10 cellular contexts compared by ENCODE assay signal in the genomic region with DNA sequence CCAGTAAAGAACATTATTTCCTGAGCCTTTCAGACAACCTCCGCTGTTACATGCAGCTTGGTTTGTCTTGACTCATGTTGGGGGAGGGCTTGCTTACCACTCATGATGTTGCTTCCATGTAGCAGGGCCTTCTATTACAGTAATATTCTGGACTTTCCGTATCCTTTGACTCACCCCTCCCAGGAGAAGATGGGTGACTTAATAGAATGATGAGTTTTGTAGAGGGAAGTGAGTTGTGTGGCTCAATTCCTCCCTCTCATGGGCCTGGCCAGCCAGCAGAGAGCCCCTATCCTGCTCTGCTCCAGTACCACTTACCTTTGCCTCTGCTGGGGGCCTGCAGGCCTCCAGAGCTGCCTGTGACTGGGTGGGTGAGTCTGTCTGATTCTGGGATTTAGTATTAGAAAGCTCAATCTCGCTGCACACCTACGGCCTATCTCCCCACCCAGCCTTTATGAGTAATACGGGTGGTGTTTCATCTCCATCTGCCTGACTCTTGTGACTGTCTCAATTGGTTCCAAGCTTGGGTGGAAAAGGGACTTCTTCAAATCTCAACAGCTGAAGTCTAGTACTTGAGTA. TPM values are rescaled to one million over a fixed set of nuclear protein-coding genes. Genes with fewer than 3 reads are reported as not detected.
A peak's percentile ranks its signal among the peaks of the same experiment; 100 is the strongest.
DNase-seq lines count a peak whose midpoint lies in the region; ATAC-seq and TF ChIP-seq lines count a peak whose summit lies in the region.
"Had no signal": no experiment of that assay in that cellular context is flagged by ENCODE, and none has a peak within 500 bp of the region (broad histone marks: within the 10 kb centered on the region; RNA-seq: fewer than 3 reads in every experiment).

No MANE protein-coding gene starts in this region.

- H3K4me1 Mint-ChIP-seq in activated T-cell treated with anti-CD3 and anti-CD28 coated beads, Interleukin-2, amount 50 U/mL, for 72 hours (ENCODE audit: low read depth), result peaks cover 51% of the 10 kb centered on the region
- H3K4me1 Mint-ChIP-seq in stimulated activated memory B cell treated with anti-CD40 and anti-IgM and Interleukin-4, amounts not matched to agents 10 μg/mL and 1 μg/mL and 100 μg/mL, for 72 hours, result peaks cover 13% of the 10 kb centered on the region
- peaks cover 12 to 27% of the 10 kb centered on the region in 2 experiments for H3K4me1 Mint-ChIP-seq in H9

- no peak for TF ChIP-seq POLR2A in Peyer's patch (IDR thresholded peaks at IDR 0.05)

- peak; percentile 94 for ATAC-seq in activated T-cell treated with anti-CD3 and anti-CD28 coated beads, Interleukin-2, amount 50 U/mL, for 72 hours (replicated peaks in 1 of 2)
- ATAC-seq in stimulated activated memory B cell treated with anti-CD40 and anti-IgM and Interleukin-4, amounts not matched to agents 10 μg/mL and 1 μg/mL and 100 μg/mL, for 72 hours, result peak; percentile 14
- no peak for ATAC-seq in HG02870 (IDR thresholded peaks at IDR 0.05; ENCODE audit: unreplicated experiment)
- ATAC-seq: GM12878 had no signal

- H4K20me1 ChIP-seq in H9 (ENCODE audit: control insufficient read depth, insufficient read depth, insufficient read length), result no peaks in the 10 kb centered on the region

- H3K4me1 ChIP-seq in H9 (ENCODE audit: insufficient read depth, low read length) (no peaks in the 10 kb centered on the region), Peyer's patch (peaks cover 0 to 16% (median 0%) of the 10 kb centered on the region in 4 donors)

- no peak overlapping the region for H2BK20ac ChIP-seq in H9 (ENCODE audit: low read depth, low read length, poor library complexity, severe bottlenecking)

- H3K27me3 ChIP-seq in H9 (ENCODE audit: insufficient read depth, low read length) (no peaks in the 10 kb centered on the region), Peyer's patch (no peaks in the 10 kb centered on the region)
- H3K27me3 ChIP-seq: SJCRH30 had no signal

- no peak overlapping the region for H3K18ac ChIP-seq in H9 (ENCODE audit: insufficient read length, low read depth, low read length)

- no peak overlapping the region for H2BK15ac ChIP-seq in H9 (ENCODE audit: low read depth, low read length)

- H2BK5ac ChIP-seq in H9 (ENCODE audit: insufficient read length, low read length), result no peak overlapping the region

- H3K9me3 Mint-ChIP-seq in activated T-cell treated with anti-CD3 and anti-CD28 coated beads, Interleukin-2, amount 50 U/mL, for 72 hours, result no peaks in the 10 kb centered on the region
- no peaks in the 10 kb centered on the region for H3K9me3 Mint-ChIP-seq in stimulated activated memory B cell treated with anti-CD40 and anti-IgM and Interleukin-4, amounts not matched to agents 10 μg/mL and 1 μg/mL and 100 μg/mL, for 72 hours
- no peaks in the 10 kb centered on the region for H3K9me3 Mint-ChIP-seq in H9

- H3K4me3 Mint-ChIP-seq in activated T-cell treated with anti-CD3 and anti-CD28 coated beads, Interleukin-2, amount 50 U/mL, for 72 hours, result peak overlapping the region; percentile 13 to 43
- H3K4me3 Mint-ChIP-seq in stimulated activated memory B cell treated with anti-CD40 and anti-IgM and Interleukin-4, amounts not matched to agents 10 μg/mL and 1 μg/mL and 100 μg/mL, for 72 hours, result no peak overlapping the region
- no peak overlapping the region for H3K4me3 Mint-ChIP-seq in H9

- no peaks in the 10 kb centered on the region for H3K79me2 ChIP-seq in H9 (ENCODE audit: insufficient read depth, low read length)

- H3K36me3 Mint-ChIP-seq in activated T-cell treated with anti-CD3 and anti-CD28 coated beads, Interleukin-2, amount 50 U/mL, for 72 hours (ENCODE audit: insufficient read depth in 2 of 2), result no peaks in the 10 kb centered on the region
- H3K36me3 Mint-ChIP-seq in stimulated activated memory B cell treated with anti-CD40 and anti-IgM and Interleukin-4, amounts not matched to agents 10 μg/mL and 1 μg/mL and 100 μg/mL, for 72 hours, result no peaks in the 10 kb centered on the region
- H3K36me3 Mint-ChIP-seq in H9 (ENCODE audit: insufficient read depth in 1 of 3, low read depth in 3 of 3), result peaks cover 0 to 2% (median 0%) of the 10 kb centered on the region in 3 experiments; a peak in 1 of 7 replicates

- H3T11ph ChIP-seq in H9 (ENCODE audit: low read length), result no peak overlapping the region

- H3K36me3 ChIP-seq in Peyer's patch, result no peaks in the 10 kb centered on the region
- H3K36me3 ChIP-seq: HAP-1, SJCRH30 had no signal

- H3K9me3 ChIP-seq in H9 (ENCODE audit: control insufficient read depth, low read depth, low read length), result no peaks in the 10 kb centered on the region
- no peaks in the 10 kb centered on the region for H3K9me3 ChIP-seq in Peyer's patch
- H3K9me3 ChIP-seq: HAP-1, SJCRH30 had no signal

- H3K27me3 Mint-ChIP-seq in activated T-cell treated with anti-CD3 and anti-CD28 coated beads, Interleukin-2, amount 50 U/mL, for 72 hours (ENCODE audit: low read depth), result no peaks in the 10 kb centered on the region
- peaks cover 11% of the 10 kb centered on the region for H3K27me3 Mint-ChIP-seq in stimulated activated memory B cell treated with anti-CD40 and anti-IgM and Interleukin-4, amounts not matched to agents 10 μg/mL and 1 μg/mL and 100 μg/mL, for 72 hours
- no peaks in the 10 kb centered on the region; the same call in 1 of the 2 replicates for H3K27me3 Mint-ChIP-seq in H9 (ENCODE audit: low read depth)

- no peak for TF ChIP-seq CTCF in H9 (conservative IDR thresholded peaks at IDR 0.05)
- no peak for TF ChIP-seq CTCF in Peyer's patch (IDR thresholded peaks at IDR 0.05)

- no peak overlapping the region for H3K4me3 ChIP-seq in Peyer's patch
- H3K4me3 ChIP-seq: GM12878, HAP-1, SJCRH30 had no signal

- peak overlapping the region; percentile 25 for H3K27ac Mint-ChIP-seq in activated T-cell treated with anti-CD3 and anti-CD28 coated beads, Interleukin-2, amount 50 U/mL, for 72 hours
- H3K27ac Mint-ChIP-seq in stimulated activated memory B cell treated with anti-CD40 and anti-IgM and Interleukin-4, amounts not matched to agents 10 μg/mL and 1 μg/mL and 100 μg/mL, for 72 hours, result no peak overlapping the region
- peak overlapping the region in 1 of 3 experiments; percentile 32; a peak in 1 of 7 replicates for H3K27ac Mint-ChIP-seq in H9

- H3K23ac ChIP-seq in H9 (ENCODE audit: insufficient read length, low read depth, low read length), result no peak overlapping the region

- H4K91ac ChIP-seq in H9 (ENCODE audit: insufficient read length, low read depth, low read length), result no peak overlapping the region

- H3K4me2 ChIP-seq in H9 (ENCODE audit: insufficient read depth, insufficient read length, low read length), result no peak overlapping the region

- no peak overlapping the region for H2AK5ac ChIP-seq in H9 (ENCODE audit: insufficient read length, low read length)

- no peak overlapping the region for H3K56ac ChIP-seq in H9 (ENCODE audit: insufficient read length, low read depth, low read length)

- H3K9ac ChIP-seq in H9 (ENCODE audit: extremely low read depth, insufficient read length, low read length), result no peak overlapping the region

- no peak overlapping the region for H3K27ac ChIP-seq in H9 (ENCODE audit: insufficient read length, low read depth, low read length)
- H3K27ac ChIP-seq in Peyer's patch, result no peak overlapping the region
- H3K27ac ChIP-seq: SJCRH30 had no signal

- H3K4ac ChIP-seq in H9 (ENCODE audit: low read depth, low read length), result no peak overlapping the region

- no peak overlapping the region for H2BK120ac ChIP-seq in H9 (ENCODE audit: low read depth, low read length, poor library complexity, severe bottlenecking)

- no peak overlapping the region for H4K5ac ChIP-seq in H9 (ENCODE audit: insufficient read length, low read depth, low read length)

- no peak overlapping the region for H2BK12ac ChIP-seq in H9 (ENCODE audit: insufficient read length, low read depth, low read length)

- DNase-seq in LHCN-M2 (ENCODE audit: low read depth) (peak; percentile 88), iris pigment epithelial cell (ENCODE audit: low read depth) (peak; percentile 94), H9 (no peak), Peyer's patch (no peak)
- peak; percentile 42 to 45 for DNase-seq in activated T-cell treated with anti-CD3 and anti-CD28 coated beads, Interleukin-2, amount 50 U/mL, for 72 hours
- DNase-seq: SJCRH30 had no signal

- H2AFZ ChIP-seq in H9 (ENCODE audit: low read length), result no peak overlapping the region

- no CpG with 5 or more reads among the region's 5 CpGs for WGBS in H9 (ENCODE audit: extremely low coverage, insufficient read length, low lambda C conversion rate)

- H4K8ac ChIP-seq in H9 (replicated peaks; ENCODE audit: insufficient read length, low read depth, low read length), result no peak overlapping the region

- no peaks in the 10 kb centered on the region for H3K79me1 ChIP-seq in H9 (ENCODE audit: insufficient read depth, low read depth, low read length, poor library complexity, severe bottlenecking)

- H3K14ac ChIP-seq in H9 (ENCODE audit: insufficient read depth, low read length), result no peak overlapping the region

- no peaks in the 10 kb centered on the region for H3K23me2 ChIP-seq in H9 (ENCODE audit: insufficient read length, low read depth, low read length, poor library complexity, severe bottlenecking)

RNA-seq across cellular contexts. Expression of gene KLF9, which starts 52.6 kb away (rescaled TPM):
- total RNA-seq in LHCN-M2 (2014; rRNA removed) (23.5 and 36.5 TPM in 2 replicates), H9 (2021) (0.18 and 0.26 TPM in 2 replicates), Peyer's patch (100 to 1,000 TPM in 1 of 4 donors, 10 to 100 TPM in 3; 40.6 to 124 (median 55.4) TPM)
- polyA plus RNA-seq in LHCN-M2 (2012), result 4.8 TPM
- total RNA-seq in activated T-cell treated with anti-CD3 and anti-CD28 coated beads, Interleukin-2, amount 50 U/mL, for 72 hours, result 10 to 100 TPM; 27.5 to 35.4 TPM

Comparison
In these comparisons a context has a peak if more than half of its experiments do, and no peak if none do; other contexts are left out.
1. DNase-seq: peak in LHCN-M2 (single experiment), activated T-cell treated with anti-CD3 and anti-CD28 coated beads, Interleukin-2, amount 50 U/mL, for 72 hours (2 of 2) and iris pigment epithelial cell (single experiment); none in H9 (single experiment) and Peyer's patch (0 of 3).
2. H3K4me3 Mint-ChIP-seq: peak in activated T-cell treated with anti-CD3 and anti-CD28 coated beads, Interleukin-2, amount 50 U/mL, for 72 hours (2 of 2); none in stimulated activated memory B cell treated with anti-CD40 and anti-IgM and Interleukin-4, amounts not matched to agents 10 μg/mL and 1 μg/mL and 100 μg/mL, for 72 hours (single experiment) and H9 (0 of 2).
3. RNA of gene KLF9, which starts 52.6 kb away (total RNA-seq): 40.6 to 124 TPM in Peyer's patch, 23.5 to 36.5 TPM in LHCN-M2 and 27.5 to 35.4 TPM in activated T-cell treated with anti-CD3 and anti-CD28 coated beads, Interleukin-2, amount 50 U/mL, for 72 hours; 0.18 to 0.26 TPM in H9; every median in the first group is over 10 times any median in the second.